2 cellular contexts compared by ENCODE assay signal in genomic region chr16:17286443-17286842, GRCh38.
TF ChIP-seq lines count a peak whose summit lies in the region.

No MANE protein-coding gene starts in this region.

TF ChIP-seq in HepG2, 621 proteins besides CTCF, POLR2A, EP300 and RAD21 (continued from another document):
- TF ChIP-seq ZNF883 (CRISPR knock-in tag; IDR thresholded peaks at IDR 0.05; ENCODE audit: not compliant biosample characterization): no peak

TF ChIP-seq in HEK293, 187 proteins besides CTCF, POLR2A, EP300 and RAD21 (continued from another document):
- TF ChIP-seq ZBTB11 (tag by site-specific recombination; conservative IDR thresholded peaks at IDR 0.05; ENCODE audit: low read depth): no peak
